Comparison of ENCODE assay signal across 8 cellular contexts in the genomic region with DNA sequence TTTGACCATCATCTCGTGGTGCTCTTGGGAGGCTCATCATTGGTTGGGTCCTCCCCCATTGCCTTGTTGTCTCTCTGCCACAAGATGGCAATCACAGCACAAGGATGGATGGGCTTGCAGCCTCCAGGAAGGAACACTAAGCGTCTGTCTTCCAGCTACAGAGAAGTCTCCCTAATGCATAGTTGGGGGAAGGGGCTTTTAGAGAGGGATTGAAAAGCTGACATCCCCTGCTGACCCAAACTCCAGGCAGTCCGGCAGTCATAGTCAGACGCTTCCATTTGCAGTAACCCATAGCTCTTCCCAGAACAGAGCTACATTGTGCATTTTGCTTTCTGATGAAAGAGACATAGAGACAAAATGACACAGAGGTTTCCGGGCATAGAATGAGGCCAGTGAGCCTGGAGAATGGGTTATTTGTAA.
DNase-seq lines count a peak whose midpoint lies in the region; ATAC-seq and TF ChIP-seq lines count a peak whose summit lies in the region.

No MANE protein-coding gene starts in this region.

- no peak overlapping the region for H3K27ac ChIP-seq in breast epithelium

- 0 out of 2 replicates have a peak, but pooled peaks cover 4% of the 10 kb centered on the region for H3K27me3 ChIP-seq in MG63
- H3K27me3 ChIP-seq in breast epithelium, result no peaks in the 10 kb centered on the region

- H3K4me1 ChIP-seq in breast epithelium, result no peaks in the 10 kb centered on the region

- no peak for ATAC-seq in GM19395 (IDR thresholded peaks at IDR 0.05; ENCODE audit: unreplicated experiment)

- H3K4me3 ChIP-seq in MG63 (no peak overlapping the region), breast epithelium (no peak overlapping the region)

- intact Hi-C loops in breast epithelium (cut with DNase I; ENCODE audit: low total_unique reads), result no loop called here

- no peaks in the 10 kb centered on the region for H3K36me3 ChIP-seq in MG63
- no peaks in the 10 kb centered on the region for H3K36me3 ChIP-seq in breast epithelium

- peak in 2 of 3 donors; percentile 41 to 42 for TF ChIP-seq CTCF in breast epithelium (IDR thresholded peaks at IDR 0.05)

- H3K9me3 ChIP-seq in MG63 (no peaks in the 10 kb centered on the region), breast epithelium (no peaks in the 10 kb centered on the region)

- DNase-seq in SIG-M5 treated with dmso at 0.1 percent for 504 hours (lab: John Stamatoyannopoulos, UW; ENCODE audit: unreplicated experiment) (peak; percentile 53), SIG-M5 (lab: John Stamatoyannopoulos, UW) (no peak), MG63 (peak; percentile 61), SW480 (ENCODE audit: low spot score) (peak; percentile 68), breast epithelium (ENCODE audit: low spot score in 2 of 2) (no peak), islet precursor cell (peak; percentile 92)
- peak in 2 of 3 experiments; percentile 24 to 52 for DNase-seq in stimulated activated CD4-positive, alpha-beta T cell treated with anti-CD3 and anti-CD28 coated beads, TNF-alpha, amount 100 ng/mL, for 4 hours (ENCODE audit: low read depth in 3 of 3)

- TF ChIP-seq POLR2A in breast epithelium (IDR thresholded peaks at IDR 0.05), result no peak

Comparison
In these comparisons a context has a peak if more than half of its experiments do, and no peak if none do; other contexts are left out.
1. DNase-seq: peak in SIG-M5 treated with dmso at 0.1 percent for 504 hours (single experiment), MG63 (single experiment), SW480 (single experiment), islet precursor cell (single experiment) and stimulated activated CD4-positive, alpha-beta T cell treated with anti-CD3 and anti-CD28 coated beads, TNF-alpha, amount 100 ng/mL, for 4 hours (2 of 3); none in SIG-M5 (single experiment) and breast epithelium (0 of 2).